In the genomic region with DNA sequence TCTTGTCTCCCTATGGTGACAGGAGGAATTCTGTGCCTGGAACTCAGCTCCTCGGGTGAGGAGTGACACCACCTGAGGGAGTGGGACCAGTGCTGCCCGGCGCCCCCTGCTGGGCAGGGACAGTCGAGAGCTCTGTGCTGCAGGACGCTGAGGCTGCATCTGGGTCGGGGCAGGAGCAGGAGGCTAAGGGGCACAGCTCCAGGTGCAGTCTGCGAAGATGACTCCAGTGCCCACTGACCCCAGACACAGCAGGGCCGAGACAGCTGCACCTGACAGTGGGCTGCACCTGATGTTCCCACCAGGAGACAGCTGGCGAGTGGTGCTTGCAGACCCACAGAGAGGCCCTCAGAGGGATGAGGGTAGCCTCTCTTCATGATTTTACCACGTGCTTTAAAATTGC, we compare ENCODE assay signal across 8 cellular contexts.
A peak's percentile ranks its signal among the peaks of the same experiment; 100 is the strongest.
DNase-seq lines count a peak whose midpoint lies in the region; ATAC-seq and TF ChIP-seq lines count a peak whose summit lies in the region.

No MANE protein-coding gene starts in this region.

- TF ChIP-seq CTCF in GM12873 (IDR thresholded peaks at IDR 0.05; ENCODE audit: insufficient read depth, low read depth, low read length, missing control alignments) (peak; percentile 70), heart left ventricle (IDR thresholded peaks at IDR 0.05) (peak; percentile 36 to 73 (median 60))

- no peak overlapping the region for H3K4me3 ChIP-seq in heart left ventricle

- H3K4me1 ChIP-seq in heart left ventricle, result no peaks in the 10 kb centered on the region

- WGBS in heart left ventricle, 4 donors, result 37 to 63% (median 39%) methylated on average over 5 to 10 of the region's 10 CpGs

- peak; percentile 54 for DNase-seq in NAMALWA (ENCODE audit: low spot score)
- DNase-seq in activated T-cell treated with anti-CD3 and anti-CD28 coated beads, Interleukin-2, amount 50 U/mL, for 48 hours, result peak; percentile 66 to 73
- DNase-seq in heart left ventricle, result peak in 4 of 5 donors; percentile 30 to 79 (median 53)
- peak; percentile 17 to 38 (median 37) for DNase-seq in stimulated activated CD4-positive, alpha-beta T cell treated with anti-CD3 and anti-CD28 coated beads, Interleukin-1b, Interleukin-23, amount 100 ng/mL, for 24 hours (ENCODE audit: low read depth in 4 of 4, low spot score in 1 of 4)
- DNase-seq in HPDE6-E6E7 (ENCODE audit: extremely low spot score), result no peak
- no peak for DNase-seq in kidney glomerular epithelial cell (lab: John Stamatoyannopoulos, UW)

- no peaks in the 10 kb centered on the region for H3K36me3 ChIP-seq in heart left ventricle

- no peaks in the 10 kb centered on the region for H3K9me3 ChIP-seq in heart left ventricle

- no peak for TF ChIP-seq POLR2A in heart left ventricle (IDR thresholded peaks at IDR 0.05)

- H3K27ac ChIP-seq in heart left ventricle, result no peak overlapping the region

- H3K27me3 ChIP-seq in heart left ventricle, result no peaks in the 10 kb centered on the region

- peak in 3 of 4 donors; percentile 63 to 78 (median 75) for ATAC-seq in heart left ventricle
- no peak for ATAC-seq in GM19455 (IDR thresholded peaks at IDR 0.05; ENCODE audit: unreplicated experiment)

- intact Hi-C loops in heart left ventricle (cut with DNase I), result loop anchor here in 1 of 10 donors (10.0 kb wide), 1 partner anchor 225 kb away; no protein-coding TSS in a partner anchor

Comparison
In these comparisons a context has a peak if more than half of its experiments do, and no peak if none do; other contexts are left out.
1. DNase-seq: peak in NAMALWA (single experiment), activated T-cell treated with anti-CD3 and anti-CD28 coated beads, Interleukin-2, amount 50 U/mL, for 48 hours (2 of 2), heart left ventricle (4 of 5) and stimulated activated CD4-positive, alpha-beta T cell treated with anti-CD3 and anti-CD28 coated beads, Interleukin-1b, Interleukin-23, amount 100 ng/mL, for 24 hours (4 of 4); none in HPDE6-E6E7 (single experiment) and kidney glomerular epithelial cell (single experiment).